ENCODE assay signal across 8 cellular contexts in the genomic region with DNA sequence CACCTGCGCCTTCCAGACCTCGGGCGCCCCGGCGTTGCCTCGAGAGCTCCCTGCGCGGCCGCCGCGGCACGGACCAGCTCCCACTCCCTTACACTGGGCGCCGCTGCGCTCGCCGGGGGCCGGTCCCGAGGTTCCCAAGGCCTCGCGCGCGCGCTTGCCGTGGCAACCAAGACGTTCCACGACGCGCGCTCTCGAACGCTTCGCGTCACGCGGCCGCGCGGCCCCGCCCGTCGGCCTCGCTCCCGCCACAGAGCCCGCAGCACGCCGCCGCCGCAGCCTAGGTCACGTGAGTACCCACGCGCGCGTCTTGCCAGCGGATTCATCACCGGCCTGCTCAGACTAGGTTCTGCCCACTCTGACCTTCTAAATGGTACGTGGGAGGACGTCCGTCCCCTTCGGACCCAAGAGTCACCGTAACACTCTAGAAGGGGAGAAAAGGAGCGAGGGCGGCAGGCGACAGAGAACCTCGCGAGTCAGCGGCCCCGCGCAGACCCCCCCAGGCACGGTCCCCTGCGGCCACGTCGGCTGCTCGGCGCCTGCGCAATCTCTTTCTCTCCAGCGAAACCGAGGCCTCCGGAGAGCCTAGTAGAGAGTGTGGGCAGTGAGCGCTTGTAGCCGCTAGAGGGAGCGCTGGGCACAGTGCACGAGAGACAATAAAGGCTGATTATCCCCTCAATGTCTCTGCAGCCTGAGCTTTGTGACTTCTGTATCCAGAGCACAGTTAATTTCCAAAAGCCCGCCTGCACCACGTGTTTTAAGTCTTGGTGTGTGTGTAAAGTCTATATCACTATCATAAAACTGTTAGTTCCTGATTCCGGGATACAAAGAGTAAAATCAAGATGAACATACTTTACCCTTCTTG. TPM values are rescaled to one million over a fixed set of nuclear protein-coding genes. Genes with fewer than 3 reads are reported as not detected.
DNase-seq lines count a peak whose midpoint lies in the region; FAIRE-seq and TF ChIP-seq lines count a peak whose summit lies in the region.

A gene with protein sequence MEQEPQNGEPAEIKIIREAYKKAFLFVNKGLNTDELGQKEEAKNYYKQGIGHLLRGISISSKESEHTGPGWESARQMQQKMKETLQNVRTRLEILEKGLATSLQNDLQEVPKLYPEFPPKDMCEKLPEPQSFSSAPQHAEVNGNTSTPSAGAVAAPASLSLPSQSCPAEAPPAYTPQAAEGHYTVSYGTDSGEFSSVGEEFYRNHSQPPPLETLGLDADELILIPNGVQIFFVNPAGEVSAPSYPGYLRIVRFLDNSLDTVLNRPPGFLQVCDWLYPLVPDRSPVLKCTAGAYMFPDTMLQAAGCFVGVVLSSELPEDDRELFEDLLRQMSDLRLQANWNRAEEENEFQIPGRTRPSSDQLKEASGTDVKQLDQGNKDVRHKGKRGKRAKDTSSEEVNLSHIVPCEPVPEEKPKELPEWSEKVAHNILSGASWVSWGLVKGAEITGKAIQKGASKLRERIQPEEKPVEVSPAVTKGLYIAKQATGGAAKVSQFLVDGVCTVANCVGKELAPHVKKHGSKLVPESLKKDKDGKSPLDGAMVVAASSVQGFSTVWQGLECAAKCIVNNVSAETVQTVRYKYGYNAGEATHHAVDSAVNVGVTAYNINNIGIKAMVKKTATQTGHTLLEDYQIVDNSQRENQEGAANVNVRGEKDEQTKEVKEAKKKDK (minus strand): TSS at position 173 of the 862 bp plus-strand sequence. CDS start 10,564 bp downstream, outside the sequence.

- no peaks in the 10 kb centered on the region for H3K9me3 Mint-ChIP-seq in nephron progenitor cell
- H3K9me3 Mint-ChIP-seq in stimulated activated naive CD8-positive, alpha-beta T cell treated with anti-CD3 and anti-CD28 coated beads, Interleukin-15, Interleukin-2, amounts not matched to agents 100 ng/mL and 50 ng/mL, for 24 hours: no peaks in the 10 kb centered on the region

- no peaks in the 10 kb centered on the region for H3K27me3 ChIP-seq in Loucy (ENCODE audit: insufficient read depth, low read length, poor library complexity, severe bottlenecking)
- H3K27me3 ChIP-seq in SJCRH30: no peaks in the 10 kb centered on the region

- peak within 1 kb of the TSS; percentile 65 for H3K4me2 ChIP-seq in Loucy (ENCODE audit: low read depth, low read length, poor library complexity, severe bottlenecking)

- H3K4me3 Mint-ChIP-seq in nephron progenitor cell: peak within 1 kb of the TSS; percentile 94
- H3K4me3 Mint-ChIP-seq in stimulated activated naive CD8-positive, alpha-beta T cell treated with anti-CD3 and anti-CD28 coated beads, Interleukin-15, Interleukin-2, amounts not matched to agents 100 ng/mL and 50 ng/mL, for 24 hours: peak within 1 kb of the TSS; percentile 90

- no peaks in the 10 kb centered on the region for H3K9me2 ChIP-seq in Loucy (replicated peaks; ENCODE audit: low read depth, low read length)

- H4K20me1 ChIP-seq in Loucy (ENCODE audit: insufficient read depth, low read length, poor library complexity, severe bottlenecking): no peaks in the 10 kb centered on the region

- peak; percentile 89 for FAIRE-seq in H54 (lab: Jason Lieb, UNC)

- peak; percentile 85 for TF ChIP-seq CTCF in Loucy (conservative IDR thresholded peaks at IDR 0.05; ENCODE audit: low read length)
- peak; percentile 99 for TF ChIP-seq CTCF in fibroblast of villous mesenchyme (IDR thresholded peaks at IDR 0.05; ENCODE audit: insufficient read depth, low read depth, low read length)
- peak; percentile 93 for TF ChIP-seq CTCF in nephron progenitor cell (IDR thresholded peaks at IDR 0.05)

- H3K4me1 Mint-ChIP-seq in nephron progenitor cell: peaks cover 24% of the 10 kb centered on the region
- peaks cover 35% of the 10 kb centered on the region for H3K4me1 Mint-ChIP-seq in stimulated activated naive CD8-positive, alpha-beta T cell treated with anti-CD3 and anti-CD28 coated beads, Interleukin-15, Interleukin-2, amounts not matched to agents 100 ng/mL and 50 ng/mL, for 24 hours (ENCODE audit: low read depth)

- peak within 1 kb of the TSS; percentile 97 for H2AFZ ChIP-seq in Loucy (ENCODE audit: low read length)

- H3K9me3 ChIP-seq in Loucy (ENCODE audit: insufficient read depth, low read depth, low read length) (no peaks in the 10 kb centered on the region), SJCRH30 (replicated peaks) (no peaks in the 10 kb centered on the region)

- peak within 1 kb of the TSS; percentile 80 for H3K4me3 ChIP-seq in Loucy (ENCODE audit: low read length, poor library complexity, severe bottlenecking)
- H3K4me3 ChIP-seq in SJCRH30: peak within 1 kb of the TSS; percentile 82
- peak within 1 kb of the TSS; percentile 84 for H3K4me3 ChIP-seq in fibroblast of villous mesenchyme (ENCODE audit: low read depth, low read length)

- peaks cover 4% of the 10 kb centered on the region for H3K27me3 Mint-ChIP-seq in nephron progenitor cell (ENCODE audit: low read depth, poor library complexity)
- H3K27me3 Mint-ChIP-seq in stimulated activated naive CD8-positive, alpha-beta T cell treated with anti-CD3 and anti-CD28 coated beads, Interleukin-15, Interleukin-2, amounts not matched to agents 100 ng/mL and 50 ng/mL, for 24 hours: no peaks in the 10 kb centered on the region

- peaks cover 31% of the 10 kb centered on the region for H3K79me2 ChIP-seq in Loucy (ENCODE audit: insufficient read depth, low read length)

- H3K27ac ChIP-seq in SJCRH30: peak within 1 kb of the TSS; percentile 94

- peak within 1 kb of the TSS; percentile 89 for H3K9ac ChIP-seq in Loucy (ENCODE audit: low read depth, low read length, poor library complexity, severe bottlenecking)

- H3K36me3 Mint-ChIP-seq in nephron progenitor cell (ENCODE audit: low read depth): no peaks in the 10 kb centered on the region
- H3K36me3 Mint-ChIP-seq in stimulated activated naive CD8-positive, alpha-beta T cell treated with anti-CD3 and anti-CD28 coated beads, Interleukin-15, Interleukin-2, amounts not matched to agents 100 ng/mL and 50 ng/mL, for 24 hours (ENCODE audit: low read depth): no peaks in the 10 kb centered on the region

- H3K4me1 ChIP-seq in Loucy (ENCODE audit: insufficient read depth, low read length, poor library complexity, severe bottlenecking) (no peaks in the 10 kb centered on the region), SJCRH30 (peaks cover 6% of the 10 kb centered on the region; the same call in 1 of the 2 replicates)

- DNase-seq in EH (ENCODE audit: low read depth) (peak; percentile 92), H54 (ENCODE audit: insufficient read length, low spot score) (peak; percentile 57), SJCRH30 (peak; percentile 94 to 98), fibroblast of villous mesenchyme (ENCODE audit: low read depth) (peak; percentile 93), nephron progenitor cell (peak; percentile 88)
- DNase-seq in activated gamma-delta T cell treated with anti-CD3 and anti-CD28 coated beads, Interleukin-2, amount 50 U/mL, for 16 hours (ENCODE audit: low read depth): peak; percentile 78

- no peaks in the 10 kb centered on the region for H3F3A ChIP-seq in Loucy (ENCODE audit: low read depth)

- peak within 1 kb of the TSS; percentile 98 for H3K27ac Mint-ChIP-seq in nephron progenitor cell
- H3K27ac Mint-ChIP-seq in stimulated activated naive CD8-positive, alpha-beta T cell treated with anti-CD3 and anti-CD28 coated beads, Interleukin-15, Interleukin-2, amounts not matched to agents 100 ng/mL and 50 ng/mL, for 24 hours: peak within 1 kb of the TSS; percentile 86

- TF ChIP-seq POLR2A in H54 (IDR thresholded peaks at IDR 0.05; ENCODE audit: low read depth, low read length): peak; percentile 42

- H3K36me3 ChIP-seq in Loucy (ENCODE audit: insufficient read depth, low read length) (no peaks in the 10 kb centered on the region), SJCRH30 (peaks cover 6% of the 10 kb centered on the region; the same call in 1 of the 2 replicates)

RNA-seq across cellular contexts. Expression of the gene that starts here (rescaled TPM):
- total RNA-seq in SJCRH30 (2014; rRNA removed; shearing (Covaris generic)): 130 and 136 TPM in 2 replicates
- total RNA-seq in fibroblast of villous mesenchyme: 60.6 and 106 TPM in 2 replicates

Comparison
In these comparisons a context has a peak if more than half of its experiments do, and no peak if none do; other contexts are left out.
1. Peak in every context shown above with its lines: DNase-seq, H3K4me3 ChIP-seq and H3K27ac ChIP-seq.